16 cellular contexts compared by ENCODE assay signal in genomic region chrX:22629105-22629725, GRCh38.
DNase-seq lines count a peak whose midpoint lies in the region; ATAC-seq and TF ChIP-seq lines count a peak whose summit lies in the region.
"Had no signal": no experiment of that assay in that cellular context is flagged by ENCODE, and none has a peak within 500 bp of the region (broad histone marks: within the 10 kb centered on the region; RNA-seq: fewer than 3 reads in every experiment).

No MANE protein-coding gene starts in this region.

- no peak overlapping the region for H4K5ac ChIP-seq in IMR-90 (ENCODE audit: low read depth, low read length)

- WGBS in IMR-90 (ENCODE audit: extremely low coverage in 2 of 2, insufficient read length in 1 of 2), 2 experiments = no CpG with 5 or more reads among the region's 2 CpGs

- H3K27ac Mint-ChIP-seq in CD4-positive, alpha-beta T cell = no peak overlapping the region
- H3K27ac Mint-ChIP-seq: activated CD4-positive, alpha-beta T cell treated with anti-CD3 and anti-CD28 coated beads, Interleukin-2, amount 10 ng/mL, durations not matched to agents 7 days and 5 days; stimulated activated naive B cell treated with anti-CD40 and anti-IgM and Interleukin-4, amounts not matched to agents 10 μg/mL and 1 μg/mL and 100 μg/mL, for 72 hours had no signal

- H3K4ac ChIP-seq in IMR-90 (ENCODE audit: low read depth, low read length) = no peak overlapping the region

- BruUV-seq in IMR-90 (replicated peaks; lab: Mats Ljungman, UMichigan) = no TSS peak

- H3K4me2 ChIP-seq in IMR-90 (ENCODE audit: low read depth, low read length) = no peak overlapping the region
- H3K4me2 ChIP-seq: BLaER1 had no signal

- no peak for TF ChIP-seq POLR2A in IMR-90 (IDR thresholded peaks at IDR 0.05; ENCODE audit: low read depth, low read length)

- in situ Hi-C loops in IMR-90 (cut with MboI; ENCODE audit: low sequenced_read_pairs) = no loop called here

- H3K4me3 ChIP-seq in AG10803 (ENCODE audit: low read length) (no peak overlapping the region), IMR-90 (ENCODE audit: insufficient read depth, low read depth, low read length) (no peak overlapping the region), cardiac fibroblast (replicated peaks in 1 of 2; ENCODE audit: low read depth in 2 of 2, low read length in 2 of 2) (no peak overlapping the region)
- H3K4me3 ChIP-seq: BLaER1, gastrocnemius medialis had no signal

- no peaks in the 10 kb centered on the region for H3K27me3 ChIP-seq in IMR-90 (ENCODE audit: control insufficient read depth, insufficient read depth, low read length)
- no peaks in the 10 kb centered on the region for H3K27me3 ChIP-seq in CD4-positive, alpha-beta T cell (ENCODE audit: control insufficient read depth, insufficient read depth, low read length)
- H3K27me3 ChIP-seq: BLaER1, gastrocnemius medialis had no signal

- intact Hi-C loops in IMR-90 (cut with micrococcal nuclease) = no loop called here
- intact Hi-C loops in CD4-positive, alpha-beta T cell (cut with DNase I, micrococcal nuclease) = no loop called here

- H3K27ac ChIP-seq in IMR-90 (ENCODE audit: insufficient read depth, low read length) = no peak overlapping the region
- H3K27ac ChIP-seq in CD4-positive, alpha-beta T cell (ENCODE audit: low read depth, low read length) = no peak overlapping the region
- H3K27ac ChIP-seq: BLaER1, gastrocnemius medialis had no signal

- H3K4me1 Mint-ChIP-seq in CD4-positive, alpha-beta T cell (ENCODE audit: low read depth) = no peaks in the 10 kb centered on the region
- H3K4me1 Mint-ChIP-seq: activated CD4-positive, alpha-beta T cell treated with anti-CD3 and anti-CD28 coated beads, Interleukin-2, amount 10 ng/mL, durations not matched to agents 7 days and 5 days; central memory CD8-positive, alpha-beta T cell; stimulated activated naive B cell treated with anti-CD40 and anti-IgM and Interleukin-4, amounts not matched to agents 10 μg/mL and 1 μg/mL and 100 μg/mL, for 72 hours had no signal

- H4K8ac ChIP-seq in IMR-90 (ENCODE audit: low read depth in 2 of 2, low read length in 2 of 2) = no peak overlapping the region

- TF ChIP-seq CTCF in AG10803 (conservative IDR thresholded peaks at IDR 0.05; ENCODE audit: low read length) (no peak), IMR-90 (conservative IDR thresholded peaks at IDR 0.05; ENCODE audit: low read depth, low read length) (no peak), cardiac fibroblast (IDR thresholded peaks at IDR 0.05; ENCODE audit: low read depth, low read length) (no peak)
- TF ChIP-seq CTCF in CD4-positive, alpha-beta T cell (IDR thresholded peaks at IDR 0.05) = no peak

- dilution Hi-C loops in IMR-90 (cut with HindIII; ENCODE audit: low sequenced_read_pairs, unreplicated experiment) = no loop called here

- H3K36me3 Mint-ChIP-seq in CD4-positive, alpha-beta T cell (ENCODE audit: low read depth) = no peaks in the 10 kb centered on the region
- H3K36me3 Mint-ChIP-seq: stimulated activated naive B cell treated with anti-CD40 and anti-IgM and Interleukin-4, amounts not matched to agents 10 μg/mL and 1 μg/mL and 100 μg/mL, for 72 hours had no signal

- no peak overlapping the region for H2BK20ac ChIP-seq in IMR-90 (ENCODE audit: low read depth, low read length)

- CTCF ChIA-PET in IMR-90 (lab: Yijun Ruan, JAX) = no interaction called here
- CTCF ChIA-PET in CD4-positive, alpha-beta T cell (lab: Charles Lee) = no interaction called here

- H3K18ac ChIP-seq in IMR-90 (ENCODE audit: low read depth, low read length) = no peak overlapping the region

- H3K79me1 ChIP-seq in IMR-90 (ENCODE audit: low read depth in 1 of 2, low read length in 2 of 2) = no peaks in the 10 kb centered on the region

- no peak overlapping the region for H4K91ac ChIP-seq in IMR-90 (ENCODE audit: insufficient read depth, low read depth, low read length)

- H3K14ac ChIP-seq in IMR-90 (replicated peaks; ENCODE audit: low read depth, low read length) = no peak overlapping the region

- H3K9ac ChIP-seq in IMR-90 (ENCODE audit: low read depth, low read length) = no peak overlapping the region
- H3K9ac ChIP-seq: BLaER1 had no signal

- H2AK9ac ChIP-seq in IMR-90 (replicated peaks; ENCODE audit: low read depth, low read length, poor library complexity) = no peak overlapping the region

- H2AK5ac ChIP-seq in IMR-90 (ENCODE audit: low read depth, low read length) = no peak overlapping the region

- no peaks in the 10 kb centered on the region for H3K9me3 ChIP-seq in IMR-90 (ENCODE audit: control insufficient read depth, insufficient read depth, low read length)
- no peaks in the 10 kb centered on the region for H3K9me3 ChIP-seq in CD4-positive, alpha-beta T cell (ENCODE audit: control insufficient read depth, low read length)
- H3K9me3 ChIP-seq: BLaER1, gastrocnemius medialis had no signal

- H3K9me3 Mint-ChIP-seq in CD4-positive, alpha-beta T cell = no peaks in the 10 kb centered on the region
- H3K9me3 Mint-ChIP-seq: activated CD4-positive, alpha-beta T cell treated with anti-CD3 and anti-CD28 coated beads, Interleukin-2, amount 10 ng/mL, durations not matched to agents 7 days and 5 days; central memory CD8-positive, alpha-beta T cell; stimulated activated naive B cell treated with anti-CD40 and anti-IgM and Interleukin-4, amounts not matched to agents 10 μg/mL and 1 μg/mL and 100 μg/mL, for 72 hours had no signal

- H4K20me1 ChIP-seq in IMR-90 (ENCODE audit: insufficient read depth, low read length) = no peaks in the 10 kb centered on the region
- H4K20me1 ChIP-seq: BLaER1 had no signal

- ATAC-seq in IMR-90 (ENCODE audit: low read depth) = peak; percentile 88
- ATAC-seq in HG02763 (IDR thresholded peaks at IDR 0.05; ENCODE audit: unreplicated experiment) = no peak
- ATAC-seq in CD4-positive, alpha-beta T cell (ENCODE audit: poor library complexity) = no peak
- ATAC-seq: gastrocnemius medialis; stimulated activated naive B cell treated with anti-CD40 and anti-IgM and Interleukin-4, amounts not matched to agents 10 μg/mL and 1 μg/mL and 100 μg/mL, for 72 hours had no signal

- H2BK120ac ChIP-seq in IMR-90 (ENCODE audit: low read depth, low read length) = no peak overlapping the region

- no peak overlapping the region for H3K23ac ChIP-seq in IMR-90 (ENCODE audit: low read depth, low read length)

- no peaks in the 10 kb centered on the region; the same call in 1 of the 2 replicates for H3K9me1 ChIP-seq in IMR-90 (ENCODE audit: insufficient read depth, low read length)

- H3K4me1 ChIP-seq in IMR-90 (ENCODE audit: control insufficient read depth, insufficient read depth, low read length) = peaks cover 1% of the 10 kb centered on the region
- H3K4me1 ChIP-seq: BLaER1, gastrocnemius medialis had no signal

- no peak overlapping the region for H2AFZ ChIP-seq in IMR-90 (replicated peaks; ENCODE audit: low read length, poor library complexity)

- no peak overlapping the region for H3K4me3 Mint-ChIP-seq in CD4-positive, alpha-beta T cell
- H3K4me3 Mint-ChIP-seq: activated CD4-positive, alpha-beta T cell treated with anti-CD3 and anti-CD28 coated beads, Interleukin-2, amount 10 ng/mL, durations not matched to agents 7 days and 5 days; central memory CD8-positive, alpha-beta T cell; stimulated activated naive B cell treated with anti-CD40 and anti-IgM and Interleukin-4, amounts not matched to agents 10 μg/mL and 1 μg/mL and 100 μg/mL, for 72 hours had no signal

- no peak overlapping the region for H2BK5ac ChIP-seq in IMR-90 (ENCODE audit: low read depth, low read length, poor library complexity, severe bottlenecking)

- peak; percentile 48 for DNase-seq in AG10803 (ENCODE audit: low read depth)
- peak; percentile 74 for DNase-seq in IMR-90
- peak; percentile 48 to 50 for DNase-seq in cardiac fibroblast (ENCODE audit: low read depth in 2 of 2)
- peak; percentile 55 for DNase-seq in kidney tubule cell (ENCODE audit: low spot score)
- DNase-seq in KG1 (lab: John Stamatoyannopoulos, UW) = no peak
- no peak for DNase-seq in CD4-positive, alpha-beta T cell
- DNase-seq in ureter (ENCODE audit: low spot score) = no peak
- DNase-seq: activated CD4-positive, alpha-beta T cell treated with anti-CD3 and anti-CD28 coated beads, Interleukin-2, amount 10 ng/mL, durations not matched to agents 7 days and 5 days; activated effector memory CD4-positive, alpha-beta T cell treated with Interleukin-2 at 50 U/mL for 16 hours; gastrocnemius medialis; GF-D8; stimulated activated naive B cell treated with anti-CD40 and anti-IgM and Interleukin-4, amounts not matched to agents 10 μg/mL and 1 μg/mL and 100 μg/mL, for 72 hours; T-helper 2 cell had no signal

- no peak overlapping the region for H2BK15ac ChIP-seq in IMR-90 (ENCODE audit: low read depth, low read length)

- TF ChIP-seq RAD21 in IMR-90 (IDR thresholded peaks at IDR 0.05; ENCODE audit: low read length) = no peak

- no peaks in the 10 kb centered on the region for H3K27me3 Mint-ChIP-seq in CD4-positive, alpha-beta T cell
- H3K27me3 Mint-ChIP-seq: activated CD4-positive, alpha-beta T cell treated with anti-CD3 and anti-CD28 coated beads, Interleukin-2, amount 10 ng/mL, durations not matched to agents 7 days and 5 days; central memory CD8-positive, alpha-beta T cell; stimulated activated naive B cell treated with anti-CD40 and anti-IgM and Interleukin-4, amounts not matched to agents 10 μg/mL and 1 μg/mL and 100 μg/mL, for 72 hours had no signal

- H3K36me3 ChIP-seq in IMR-90 (ENCODE audit: control insufficient read depth, insufficient read depth, low read length) = no peaks in the 10 kb centered on the region
- H3K36me3 ChIP-seq: BLaER1, gastrocnemius medialis had no signal

- POLR2A ChIA-PET in IMR-90 (lab: Charles Lee; ENCODE audit: unreplicated experiment) = no interaction called here
- POLR2A ChIA-PET in CD4-positive, alpha-beta T cell (lab: Charles Lee) = no interaction called here

- H3K56ac ChIP-seq in IMR-90 (ENCODE audit: extremely low read depth, insufficient read depth, low read length) = no peak overlapping the region

TF ChIP-seq in IMR-90, 13 proteins besides CTCF, POLR2A, EP300 and RAD21:
- peak; percentile 59; the same call in 1 of the 2 replicates for TF ChIP-seq FOS (IDR thresholded peaks at IDR 0.05; ENCODE audit: low read depth, low read length)
- TF ChIP-seq CEBPB (IDR thresholded peaks at IDR 0.05; ENCODE audit: low read depth, low read length) = peak; percentile 21; the same call in 1 of the 2 replicates
- no peak for TF ChIP-seq MAZ (IDR thresholded peaks at IDR 0.05; ENCODE audit: borderline replicate concordance, low read depth, low read length)

Comparison
In these comparisons a context has a peak if more than half of its experiments do, and no peak if none do; other contexts are left out.
1. DNase-seq: peak in AG10803 (single experiment), IMR-90 (single experiment), cardiac fibroblast (2 of 2) and kidney tubule cell (single experiment); none in KG1 (single experiment), CD4-positive, alpha-beta T cell (0 of 10) and ureter (single experiment).